ENCODE assay signal across 29 cellular contexts in the genomic region with DNA sequence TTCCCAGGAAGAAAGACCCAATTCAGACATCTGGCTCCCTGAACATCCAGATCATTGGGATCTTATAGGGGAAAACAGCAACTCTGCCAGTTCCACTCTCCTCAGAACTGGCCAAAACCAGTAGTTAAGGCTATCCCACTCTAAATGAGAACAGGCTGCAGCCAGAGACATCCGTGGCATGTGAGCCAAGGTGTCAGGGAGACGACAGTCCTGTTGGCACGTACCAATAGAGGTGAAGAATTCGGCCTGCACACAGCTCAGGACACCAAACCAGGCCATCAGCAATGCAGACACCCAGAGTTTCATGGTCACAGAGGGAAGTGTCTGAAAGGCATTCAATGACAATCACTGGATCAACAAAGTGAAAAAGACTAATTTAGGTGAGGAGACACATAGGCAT. TPM values are rescaled to one million over a fixed set of nuclear protein-coding genes. Genes with fewer than 3 reads are reported as not detected.
"Had no signal": no experiment of that assay in that cellular context is flagged by ENCODE, and none has a peak within 500 bp of the region (broad histone marks: within the 10 kb centered on the region; RNA-seq: fewer than 3 reads in every experiment).

No MANE protein-coding gene starts in this region.

- H3K4me3 ChIP-seq: hepatocyte, lower lobe of right lung, neural progenitor cell, psoas muscle, skin epidermis, suprapubic skin, thoracic aorta, tibial artery, upper lobe of right lung had no signal

- H3K4me1 ChIP-seq: neural progenitor cell had no signal

- H3K27ac ChIP-seq: hepatocyte, lower lobe of right lung, neural progenitor cell, neutrophil, parathyroid adenoma, skin epidermis, suprapubic skin, upper lobe of right lung had no signal

- H3K27me3 ChIP-seq: hepatocyte, neural progenitor cell, neutrophil, suprapubic skin, tibial artery, upper lobe of right lung had no signal

- ATAC-seq: lower lobe of right lung; natural killer cell; sciatic nerve; stimulated activated memory B cell treated with anti-CD40 and anti-IgM and Interleukin-4, amounts not matched to agents 10 μg/mL and 1 μg/mL and 100 μg/mL, for 72 hours; stimulated activated naive CD8-positive, alpha-beta T cell treated with anti-CD3 and anti-CD28 coated beads, Interleukin-15, amount 100 ng/mL, for 72 hours; upper lobe of right lung had no signal

- DNase-seq: head of caudate nucleus; islet precursor cell; lower lobe of right lung; mammary epithelial cell; mesenchymal stem cell; naive B cell; natural killer cell; nephron progenitor cell; occipital lobe; psoas muscle; stimulated activated CD4-positive, alpha-beta T cell treated with anti-CD3 and anti-CD28 coated beads, Interleukin-1b, Interleukin-23, amount 100 ng/mL, for 48 hours; stimulated activated CD4-positive, alpha-beta T cell treated with anti-CD3 and anti-CD28 coated beads, Interleukin-2, amount 100 ng/mL, for 48 hours; stimulated activated CD4-positive, alpha-beta T cell treated with anti-CD3 and anti-CD28 coated beads, Interleukin-4, amount 100 ng/mL, for 4 hours; stimulated activated CD8-positive, alpha-beta memory T cell treated with anti-CD3 and anti-CD28 coated beads, Interleukin-4, amount 100 ng/mL, for 48 hours; stimulated activated naive CD4-positive, alpha-beta T cell treated with Interleukin-2 at 50 U/mL for 16 hours; stimulated activated naive CD8-positive, alpha-beta T cell treated with anti-CD3 and anti-CD28 coated beads, Interleukin-15, amount 100 ng/mL, for 72 hours; tibial artery; trophoblast cell; upper lobe of right lung had no signal

- H3K9me3 ChIP-seq: lower lobe of right lung, neutrophil, psoas muscle, suprapubic skin, thoracic aorta, tibial artery, upper lobe of right lung had no signal

- H3K36me3 ChIP-seq: neural progenitor cell, neutrophil had no signal

RNA-seq across cellular contexts. Expression of a gene that starts 39.2 kb away (rescaled TPM):
- total RNA-seq: mononuclear cell, natural killer cell had no signal
